Comparison of ENCODE assay signal across 8 cellular contexts in genomic region chr19:57813919-57814504, GRCh38. TPM values are rescaled to one million over a fixed set of nuclear protein-coding genes. Genes with fewer than 3 reads are reported as not detected.
DNase-seq lines count a peak whose midpoint lies in the region; TF ChIP-seq lines count a peak whose summit lies in the region.

No MANE protein-coding gene starts in this region.

- peak overlapping the region; percentile 91 for H3K4me3 ChIP-seq in CD8-positive, alpha-beta memory T cell (ENCODE audit: low read length)
- H3K4me3 ChIP-seq in epithelial cell of proximal tubule (ENCODE audit: low read depth, low read length) (peak overlapping the region; percentile 97), neuron (ENCODE audit: low read length) (peak overlapping the region; percentile 91)

- peaks cover 8 to 35% (median 13%) of the 10 kb centered on the region in 3 donors for H3K36me3 Mint-ChIP-seq in CD8-positive, alpha-beta memory T cell

- no peaks in the 10 kb centered on the region for H3K9me3 Mint-ChIP-seq in CD8-positive, alpha-beta memory T cell

- H3K4me1 ChIP-seq in CD8-positive, alpha-beta memory T cell (ENCODE audit: insufficient read depth, low read length) = peaks cover 27% of the 10 kb centered on the region
- H3K4me1 ChIP-seq in neuron (ENCODE audit: insufficient read depth, low read length) = peaks cover 10% of the 10 kb centered on the region

- CTCF ChIA-PET in CD8-positive, alpha-beta memory T cell (lab: Charles Lee) = no interaction called here

- H3K27ac ChIP-seq in CD8-positive, alpha-beta memory T cell (ENCODE audit: low read depth, low read length) = peak overlapping the region; percentile 78
- H3K27ac ChIP-seq in caudate nucleus (ENCODE audit: low read depth, low read length) = no peak overlapping the region

- no peak for TF ChIP-seq CTCF in epithelial cell of proximal tubule (conservative IDR thresholded peaks at IDR 0.05; ENCODE audit: low read depth, low read length)

- no peaks in the 10 kb centered on the region for H3K27me3 ChIP-seq in CD8-positive, alpha-beta memory T cell (ENCODE audit: insufficient read depth, low read length, poor library complexity, severe bottlenecking)
- H3K27me3 ChIP-seq in neuron (ENCODE audit: insufficient read depth, low read length) = no peaks in the 10 kb centered on the region

- peaks cover 35 to 59% (median 42%) of the 10 kb centered on the region in 3 donors for H3K4me1 Mint-ChIP-seq in CD8-positive, alpha-beta memory T cell

- H3K27ac Mint-ChIP-seq in CD8-positive, alpha-beta memory T cell = peak overlapping the region; percentile 87 to 98 (median 95)

- DNase-seq in CD8-positive, alpha-beta memory T cell = no peak
- DNase-seq in OCI-M1 (lab: John Stamatoyannopoulos, UW) = peak; percentile 38
- no peak for DNase-seq in epithelial cell of proximal tubule (ENCODE audit: low read depth)
- no peak for DNase-seq in dermis blood vessel endothelial cell
- DNase-seq in MV-4-11 (lab: John Stamatoyannopoulos, UW) = no peak
- DNase-seq in caudate nucleus (lab: John Stamatoyannopoulos, UW) = no peak
- DNase-seq in kidney glomerular epithelial cell (lab: John Stamatoyannopoulos, UW) = no peak

- no peak overlapping the region for H2AFZ ChIP-seq in neuron (ENCODE audit: low read depth, low read length)

- POLR2A ChIA-PET in CD8-positive, alpha-beta memory T cell (lab: Charles Lee) = interaction anchor here (0.6 to 1.4 kb wide), 2 partner anchors 28 to 132 kb away, joined by 3 to 4 read pairs; partner anchors contain the start of gene ZNF551

- H3K9me3 ChIP-seq in CD8-positive, alpha-beta memory T cell (ENCODE audit: low read length) = no peaks in the 10 kb centered on the region
- H3K9me3 ChIP-seq in neuron (ENCODE audit: low read length) = no peaks in the 10 kb centered on the region

- H3K36me3 ChIP-seq in CD8-positive, alpha-beta memory T cell (ENCODE audit: insufficient read depth, low read length) = no peaks in the 10 kb centered on the region
- peaks cover 11% of the 10 kb centered on the region for H3K36me3 ChIP-seq in neuron (ENCODE audit: insufficient read depth, low read length)

- H3K4me3 Mint-ChIP-seq in CD8-positive, alpha-beta memory T cell = peak overlapping the region; percentile 94 to 98 (median 96)

- peaks cover 0 to 1% of the 10 kb centered on the region in 2 donors for H3K27me3 Mint-ChIP-seq in CD8-positive, alpha-beta memory T cell

RNA-seq across cellular contexts. Expression of gene ZNF552, which starts 0.7 kb away (rescaled TPM):
- total RNA-seq in CD8-positive, alpha-beta memory T cell = 10 to 100 TPM in 1 of 2 experiments, 1 to 10 TPM in 1; 7.2 to 10.6 TPM
- polyA plus RNA-seq in CD8-positive, alpha-beta memory T cell = 11.3 TPM
- 7.0 and 8.9 TPM in 2 replicates for total RNA-seq in epithelial cell of proximal tubule
- total RNA-seq in dermis blood vessel endothelial cell = 7.4 and 9.9 TPM in 2 replicates

RNA-seq across cellular contexts. Expression of gene ZNF587B, which starts 16.1 kb away (rescaled TPM):
- 10 to 100 TPM; 24.8 to 25.4 TPM for total RNA-seq in CD8-positive, alpha-beta memory T cell
- 1.4 TPM for polyA plus RNA-seq in CD8-positive, alpha-beta memory T cell
- total RNA-seq in epithelial cell of proximal tubule (11.3 and 14.7 TPM in 2 replicates), dermis blood vessel endothelial cell (24.2 and 27.2 TPM in 2 replicates)

RNA-seq across cellular contexts. Expression of gene ZNF587, which starts 35.6 kb away (rescaled TPM):
- 10 to 100 TPM; 24.2 to 27.2 TPM for total RNA-seq in CD8-positive, alpha-beta memory T cell
- 4.8 TPM for polyA plus RNA-seq in CD8-positive, alpha-beta memory T cell
- 14.4 and 16.6 TPM in 2 replicates for total RNA-seq in epithelial cell of proximal tubule
- total RNA-seq in dermis blood vessel endothelial cell = 29.4 and 36.3 TPM in 2 replicates

RNA-seq across cellular contexts. Expression of gene ZNF586, which starts 44.5 kb away (rescaled TPM):
- total RNA-seq in CD8-positive, alpha-beta memory T cell = 10 to 100 TPM; 15.6 to 17.1 TPM
- polyA plus RNA-seq in CD8-positive, alpha-beta memory T cell = 18.6 TPM
- total RNA-seq in epithelial cell of proximal tubule (6.7 and 6.9 TPM in 2 replicates), dermis blood vessel endothelial cell (13.1 and 31.0 TPM in 2 replicates)
